Comparison of ENCODE assay signal across 20 cellular contexts in genomic region chr20:55678126-55678525, GRCh38.
DNase-seq lines count a peak whose midpoint lies in the region; ATAC-seq, FAIRE-seq and TF ChIP-seq lines count a peak whose summit lies in the region.
"Had no signal": no experiment of that assay in that cellular context is flagged by ENCODE, and none has a peak within 500 bp of the region (broad histone marks: within the 10 kb centered on the region; RNA-seq: fewer than 3 reads in every experiment).

No MANE protein-coding gene starts in this region.

- no peak for TF ChIP-seq CTCF in Caco-2 (IDR thresholded peaks at IDR 0.05; ENCODE audit: insufficient read depth in 1 of 2, low read depth in 1 of 2, low read length in 1 of 2, severe bottlenecking in 1 of 2, unreplicated experiment in 1 of 2)
- no peak for TF ChIP-seq CTCF in VCaP (conservative IDR thresholded peaks at IDR 0.05)
- no peak for TF ChIP-seq CTCF in HepG2 (CRISPR knock-in tag; IDR thresholded peaks at IDR 0.05)

- H2AFZ ChIP-seq in HepG2 (ENCODE audit: low read length), result no peak overlapping the region

- H3K4me3 ChIP-seq in Caco-2 (ENCODE audit: low read depth, low read length) (no peak overlapping the region), HepG2 (replicated peaks in 1 of 3; ENCODE audit: insufficient read depth in 1 of 3, low read depth in 2 of 3, low read length in 3 of 3) (no peak overlapping the region)
- H3K4me3 ChIP-seq: HAP-1 had no signal

- no peaks in the 10 kb centered on the region for H3K27me3 ChIP-seq in Caco-2 (replicated peaks; ENCODE audit: control insufficient read depth, insufficient read depth, low read length)
- H3K27me3 ChIP-seq in HepG2 (ENCODE audit: control insufficient read depth in 1 of 2, insufficient read depth in 2 of 2, low read length in 2 of 2), result no peaks in the 10 kb centered on the region

- peaks cover 3% of the 10 kb centered on the region for H3K27me3 Mint-ChIP-seq in Caco-2 (ENCODE audit: insufficient read depth, unreplicated experiment)
- H3K27me3 Mint-ChIP-seq in stimulated activated naive B cell treated with anti-CD40 and anti-IgM and Interleukin-4, amounts not matched to agents 10 μg/mL and 1 μg/mL and 100 μg/mL, for 72 hours, result no peaks in the 10 kb centered on the region
- H3K27me3 Mint-ChIP-seq: B cell; CD4-positive, alpha-beta memory T cell had no signal

- no peak overlapping the region for H3K27ac Mint-ChIP-seq in Caco-2 (ENCODE audit: unreplicated experiment)
- no peak overlapping the region for H3K27ac Mint-ChIP-seq in stimulated activated naive B cell treated with anti-CD40 and anti-IgM and Interleukin-4, amounts not matched to agents 10 μg/mL and 1 μg/mL and 100 μg/mL, for 72 hours
- H3K27ac Mint-ChIP-seq: B cell; CD4-positive, alpha-beta memory T cell had no signal

- TF ChIP-seq EP300 in HepG2 (IDR thresholded peaks at IDR 0.05; ENCODE audit: low read depth in 2 of 2, low read length in 2 of 2) (no peak), HepG2 (CRISPR knock-in tag; IDR thresholded peaks at IDR 0.05; ENCODE audit: borderline replicate concordance) (no peak)

- DNase-seq in Caco-2 (peak; percentile 43 to 56), HepG2 (ENCODE audit: low spot score) (peak; percentile 4), urothelium cell line (ENCODE audit: low spot score) (no peak)
- DNase-seq in stimulated activated CD8-positive, alpha-beta memory T cell treated with anti-CD3 and anti-CD28 coated beads, Interleukin-4, amount 100 ng/mL, for 48 hours, result no peak
- DNase-seq in stimulated activated naive B cell treated with anti-CD40 and anti-IgM and Interleukin-4, amounts not matched to agents 10 μg/mL and 1 μg/mL and 100 μg/mL, for 72 hours, result no peak
- DNase-seq: CD4-positive, alpha-beta memory T cell; DMS153; DMS79 treated with DMSO at 0.1 percent for 48 hours; EL; IMR-90 had no signal

- no peaks in the 10 kb centered on the region for H4K20me1 ChIP-seq in HepG2 (ENCODE audit: insufficient read depth, low read length)

- H3K4me1 ChIP-seq in Caco-2, result peaks cover 11% of the 10 kb centered on the region; the same call in 1 of the 2 replicates
- no peaks in the 10 kb centered on the region for H3K4me1 ChIP-seq in HepG2 (ENCODE audit: insufficient read depth, low read length)
- H3K4me1 ChIP-seq: HAP-1 had no signal

- H3K36me3 ChIP-seq in Caco-2 (ENCODE audit: control insufficient read depth, insufficient read depth, low read length) (no peaks in the 10 kb centered on the region), HepG2 (replicated peaks in 1 of 2; ENCODE audit: control insufficient read depth in 1 of 2, insufficient read depth in 2 of 2, low read length in 2 of 2) (no peaks in the 10 kb centered on the region)
- H3K36me3 ChIP-seq: HAP-1 had no signal

- POLR2A ChIA-PET in Caco-2 (lab: Charles Lee) (no interaction called here), HepG2 (lab: Yijun Ruan, JAX) (no interaction called here)

- intact Hi-C loops in Caco-2 (cut with micrococcal nuclease; ENCODE audit: unreplicated experiment) (no loop called here), HepG2 (cut with micrococcal nuclease; ENCODE audit: unreplicated experiment) (no loop called here)

- no peak for FAIRE-seq in HepG2 (lab: Jason Lieb, UNC)
- peak; percentile 50 for FAIRE-seq in urothelium cell line (lab: Jason Lieb, UNC)
- FAIRE-seq: A204.1, D721Med, G401.6, GM12891, H1 had no signal

- ATAC-seq in HepG2 (peak; percentile 65), GM21737 (IDR thresholded peaks at IDR 0.05; ENCODE audit: unreplicated experiment) (no peak)
- no peak for ATAC-seq in stimulated activated naive B cell treated with anti-CD40 and anti-IgM and Interleukin-4, amounts not matched to agents 10 μg/mL and 1 μg/mL and 100 μg/mL, for 72 hours (replicated peaks)

- TF ChIP-seq RAD21 in HepG2 (CRISPR knock-in tag; IDR thresholded peaks at IDR 0.05), result no peak

- H3K27ac ChIP-seq in VCaP (peak overlapping the region; percentile 68), HepG2 (ENCODE audit: extremely low read length, insufficient read depth, low read length) (no peak overlapping the region)
- H3K27ac ChIP-seq: C4-2B had no signal

- 0% methylated on average over 3 of the region's 3 CpGs for WGBS in HepG2 (ENCODE audit: low lambda C conversion rate)

- H3K9ac ChIP-seq in HepG2 (ENCODE audit: insufficient read depth, low read depth, low read length), result no peak overlapping the region

- H3K9me3 Mint-ChIP-seq in Caco-2 (ENCODE audit: unreplicated experiment), result no peaks in the 10 kb centered on the region
- peaks cover 1 to 3% of the 10 kb centered on the region in 2 donors for H3K9me3 Mint-ChIP-seq in stimulated activated naive B cell treated with anti-CD40 and anti-IgM and Interleukin-4, amounts not matched to agents 10 μg/mL and 1 μg/mL and 100 μg/mL, for 72 hours

- H3K4me1 Mint-ChIP-seq in Caco-2 (ENCODE audit: low read depth, unreplicated experiment), result peaks cover 19% of the 10 kb centered on the region
- no peaks in the 10 kb centered on the region for H3K4me1 Mint-ChIP-seq in stimulated activated naive B cell treated with anti-CD40 and anti-IgM and Interleukin-4, amounts not matched to agents 10 μg/mL and 1 μg/mL and 100 μg/mL, for 72 hours
- H3K4me1 Mint-ChIP-seq: B cell; CD4-positive, alpha-beta memory T cell had no signal

- no peak overlapping the region for H3K4me3 Mint-ChIP-seq in Caco-2 (ENCODE audit: unreplicated experiment)
- H3K4me3 Mint-ChIP-seq in stimulated activated naive B cell treated with anti-CD40 and anti-IgM and Interleukin-4, amounts not matched to agents 10 μg/mL and 1 μg/mL and 100 μg/mL, for 72 hours, result no peak overlapping the region
- H3K4me3 Mint-ChIP-seq: B cell; CD4-positive, alpha-beta memory T cell had no signal

- H3K36me3 Mint-ChIP-seq in Caco-2 (ENCODE audit: insufficient read depth, unreplicated experiment), result no peaks in the 10 kb centered on the region
- no peaks in the 10 kb centered on the region for H3K36me3 Mint-ChIP-seq in stimulated activated naive B cell treated with anti-CD40 and anti-IgM and Interleukin-4, amounts not matched to agents 10 μg/mL and 1 μg/mL and 100 μg/mL, for 72 hours
- H3K36me3 Mint-ChIP-seq: CD4-positive, alpha-beta memory T cell had no signal

- H3K9me3 ChIP-seq in Caco-2 (no peaks in the 10 kb centered on the region), HepG2 (ENCODE audit: low read length) (peaks cover 97% of the 10 kb centered on the region)
- H3K9me3 ChIP-seq: HAP-1 had no signal

- in situ Hi-C loops in HepG2 (cut with HindIII; ENCODE audit: extremely low pct_ligation_motif_present, low pct_unique_long_range_greater_than_20kb), result no loop called here

- CTCF ChIA-PET in Caco-2 (lab: Charles Lee) (no interaction called here), HepG2 (lab: Yijun Ruan, JAX; ENCODE audit: low intra/inter-chr PET ratio, low total read pairs) (no interaction called here)

- TF ChIP-seq POLR2A in HepG2 (IDR thresholded peaks at IDR 0.05; ENCODE audit: insufficient read depth in 1 of 2, low read depth in 2 of 2, low read length in 2 of 2), result no peak

- H3K4me2 ChIP-seq in HepG2 (ENCODE audit: low read depth, low read length), result no peak overlapping the region

- BruUV-seq in Caco-2 (replicated peaks; lab: Mats Ljungman, UMichigan) (no TSS peak), HepG2 (replicated peaks; lab: Mats Ljungman, UMichigan) (no TSS peak)

- H3K79me2 ChIP-seq in HepG2 (ENCODE audit: insufficient read depth, low read length), result no peaks in the 10 kb centered on the region

TF ChIP-seq in HepG2, 621 proteins besides CTCF, POLR2A, EP300 and RAD21 (continues in another document):
- TF ChIP-seq ZNF672 (CRISPR knock-in tag; IDR thresholded peaks at IDR 0.05) (no peak), KDM4B (CRISPR knock-in tag; IDR thresholded peaks at IDR 0.05) (no peak), MEF2D (CRISPR knock-in tag; IDR thresholded peaks at IDR 0.05) (peak; percentile 20; the same call in 1 of the 2 replicates), MED13 (CRISPR knock-in tag; IDR thresholded peaks at IDR 0.05) (no peak), ZFP82 (CRISPR knock-in tag; IDR thresholded peaks at IDR 0.05; ENCODE audit: borderline replicate concordance) (no peak), RARG (CRISPR knock-in tag; IDR thresholded peaks at IDR 0.05; ENCODE audit: low read depth) (no peak), ZNF550 (CRISPR knock-in tag; IDR thresholded peaks at IDR 0.05; ENCODE audit: borderline replicate concordance) (no peak), ZNF253 (CRISPR knock-in tag; IDR thresholded peaks at IDR 0.05; ENCODE audit: borderline replicate concordance) (no peak), POGK (CRISPR knock-in tag; conservative IDR thresholded peaks at IDR 0.05) (no peak), REXO4 (CRISPR knock-in tag; IDR thresholded peaks at IDR 0.05; ENCODE audit: borderline replicate concordance) (no peak), GTF2F1 (IDR thresholded peaks at IDR 0.05; ENCODE audit: low read length) (no peak), TSC22D2 (CRISPR knock-in tag; IDR thresholded peaks at IDR 0.05; ENCODE audit: borderline replicate concordance) (no peak), ZIK1 (CRISPR knock-in tag; IDR thresholded peaks at IDR 0.05; ENCODE audit: borderline replicate concordance, low read depth) (no peak), ZNF558 (CRISPR knock-in tag; IDR thresholded peaks at IDR 0.05; ENCODE audit: borderline replicate concordance) (no peak)

Comparison
In these comparisons a context has a peak if more than half of its experiments do, and no peak if none do; other contexts are left out.
1. DNase-seq: peak in Caco-2 (2 of 2) and HepG2 (single experiment); none in urothelium cell line (single experiment), stimulated activated CD8-positive, alpha-beta memory T cell treated with anti-CD3 and anti-CD28 coated beads, Interleukin-4, amount 100 ng/mL, for 48 hours (single experiment) and stimulated activated naive B cell treated with anti-CD40 and anti-IgM and Interleukin-4, amounts not matched to agents 10 μg/mL and 1 μg/mL and 100 μg/mL, for 72 hours (single experiment).